ENCODE assay signal across 8 cellular contexts in the genomic region with DNA sequence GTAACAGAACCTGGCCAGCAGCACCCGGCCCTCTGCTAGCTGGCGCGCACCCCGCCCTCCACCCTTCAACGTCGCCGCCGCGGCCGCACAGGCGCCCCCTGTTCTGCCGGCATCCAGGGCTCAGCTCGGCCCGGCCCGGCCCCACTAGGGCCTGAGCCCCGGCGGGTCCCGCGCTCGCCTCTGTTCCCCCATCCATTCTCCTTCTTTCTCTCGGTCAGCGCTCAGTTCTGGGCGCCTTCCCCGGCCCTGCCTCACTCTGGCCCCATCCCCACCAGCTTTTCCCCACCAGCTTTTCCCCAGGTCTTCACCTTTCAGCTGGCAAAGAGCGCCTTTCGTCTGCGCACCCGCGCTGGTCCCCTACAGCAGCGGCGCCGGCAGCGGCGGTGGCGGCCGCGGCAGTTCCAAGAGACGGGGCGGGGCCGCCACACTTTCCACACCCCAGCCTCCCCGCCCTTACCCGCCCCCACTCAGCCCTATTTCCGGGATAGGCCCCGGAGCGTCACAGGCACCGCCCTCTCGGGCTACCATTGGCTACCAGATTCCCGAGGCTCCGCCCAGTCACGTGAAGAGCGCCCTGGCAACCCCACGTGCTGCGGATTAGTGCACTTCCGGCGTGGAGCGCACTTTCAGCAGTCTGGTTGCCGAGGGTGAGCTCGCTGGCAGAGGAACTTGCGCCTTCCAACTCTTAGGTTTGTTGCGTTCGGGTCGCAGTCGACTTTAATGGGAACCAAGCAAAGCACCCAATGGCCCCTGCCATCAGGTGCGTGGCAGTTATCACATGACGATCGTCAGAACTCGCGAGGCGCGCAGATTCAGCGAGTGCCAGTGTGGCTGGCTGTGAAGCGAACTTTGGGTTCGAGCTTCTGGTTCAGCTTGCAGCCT. TPM values are rescaled to one million over a fixed set of nuclear protein-coding genes. Genes with fewer than 3 reads are reported as not detected.
DNase-seq lines count a peak whose midpoint lies in the region; ATAC-seq and TF ChIP-seq lines count a peak whose summit lies in the region.

Gene EIF5A2, minus strand, starts transcription at position 403 of the 882 bp plus-strand sequence. CDS start 831 bp downstream, outside the sequence.

- peaks cover 0 to 44% (median 17%) of the 10 kb centered on the region in 11 donors for H3K9me3 Mint-ChIP-seq in naive thymus-derived CD4-positive, alpha-beta T cell
- no peaks in the 10 kb centered on the region for H3K9me3 Mint-ChIP-seq in stimulated activated effector memory CD8-positive, alpha-beta T cell treated with anti-CD3 and anti-CD28 coated beads, Interleukin-12 subunit alpha, Interleukin-12 subunit beta, amount 100 ng/mL, for 72 hours

- H3K4me3 Mint-ChIP-seq in naive thymus-derived CD4-positive, alpha-beta T cell = peak within 1 kb of the TSS; percentile 90 to 98 (median 96)
- peak within 1 kb of the TSS; percentile 92 for H3K4me3 Mint-ChIP-seq in stimulated activated effector memory CD8-positive, alpha-beta T cell treated with anti-CD3 and anti-CD28 coated beads, Interleukin-12 subunit alpha, Interleukin-12 subunit beta, amount 100 ng/mL, for 72 hours

- no peak for TF ChIP-seq CTCF in IMR-90 (conservative IDR thresholded peaks at IDR 0.05; ENCODE audit: low read depth, low read length)
- TF ChIP-seq CTCF in PC-9 (conservative IDR thresholded peaks at IDR 0.05) = no peak
- TF ChIP-seq CTCF in fibroblast of lung (conservative IDR thresholded peaks at IDR 0.05 in 1 of 2, IDR thresholded peaks at IDR 0.05 in 1 of 2; ENCODE audit: low read depth in 1 of 2, low read length in 2 of 2) = no peak

- peak within 1 kb of the TSS; percentile 88 for H2AK9ac ChIP-seq in IMR-90 (replicated peaks; ENCODE audit: low read depth, low read length, poor library complexity)

- H3K9me2 ChIP-seq in PC-9 (ENCODE audit: insufficient read depth) = no peaks in the 10 kb centered on the region

- CTCF ChIA-PET in IMR-90 (lab: Yijun Ruan, JAX) = no interaction called here
- CTCF ChIA-PET in PC-9 (lab: Charles Lee) = interaction anchor here (0.6 to 0.7 kb wide), 2 partner anchors 552 to 719 kb away, joined by 3 to 4 read pairs; no protein-coding TSS in a partner anchor
- CTCF ChIA-PET in naive thymus-derived CD4-positive, alpha-beta T cell (lab: Charles Lee) = interaction anchor here (0.8 kb wide), 1 partner anchor 39 kb away, joined by 3 read pairs; the partner anchor contains the start of gene RPL22L1

- peak within 1 kb of the TSS; percentile 100 for H3K4me2 ChIP-seq in IMR-90 (ENCODE audit: low read depth, low read length)
- peak within 1 kb of the TSS; percentile 94 for H3K4me2 ChIP-seq in PC-9
- H3K4me2 ChIP-seq in fibroblast of lung (ENCODE audit: extremely low read depth, insufficient read depth, low read length) = peak within 1 kb of the TSS; percentile 96

- H3K4ac ChIP-seq in IMR-90 (ENCODE audit: low read depth, low read length) = peak within 1 kb of the TSS; percentile 85

- peak within 1 kb of the TSS; percentile 80 for H3K4me3 ChIP-seq in IMR-90 (ENCODE audit: insufficient read depth, low read depth, low read length)
- peak within 1 kb of the TSS; percentile 81 for H3K4me3 ChIP-seq in PC-9
- peak within 1 kb of the TSS; percentile 75 to 90 (median 79) for H3K4me3 ChIP-seq in fibroblast of lung (replicated peaks in 1 of 4; ENCODE audit: control extremely low read depth in 1 of 4, insufficient read depth in 1 of 4, low read depth in 3 of 4, low read length in 4 of 4)
- H3K4me3 ChIP-seq in naive thymus-derived CD4-positive, alpha-beta T cell (ENCODE audit: low read length) = peak within 1 kb of the TSS; percentile 50

- H3K79me1 ChIP-seq in IMR-90 (ENCODE audit: low read depth in 1 of 2, low read length in 2 of 2) = peaks cover 11 to 14% of the 10 kb centered on the region in 2 experiments

- peaks cover 0 to 9% (median 5%) of the 10 kb centered on the region in 5 donors for H3K36me3 Mint-ChIP-seq in naive thymus-derived CD4-positive, alpha-beta T cell
- H3K36me3 Mint-ChIP-seq in stimulated activated effector memory CD8-positive, alpha-beta T cell treated with anti-CD3 and anti-CD28 coated beads, Interleukin-12 subunit alpha, Interleukin-12 subunit beta, amount 100 ng/mL, for 72 hours = no peaks in the 10 kb centered on the region

- peak within 1 kb of the TSS; percentile 93 for H2AFZ ChIP-seq in IMR-90 (replicated peaks; ENCODE audit: low read length, poor library complexity)
- H2AFZ ChIP-seq in PC-9 = peak within 1 kb of the TSS; percentile 97
- H2AFZ ChIP-seq in fibroblast of lung (ENCODE audit: low read length) = peak within 1 kb of the TSS; percentile 78

- peak within 1 kb of the TSS; percentile 31 for H4K5ac ChIP-seq in IMR-90 (ENCODE audit: low read depth, low read length)

- peak within 1 kb of the TSS; percentile 92 for H2BK5ac ChIP-seq in IMR-90 (ENCODE audit: low read depth, low read length, poor library complexity, severe bottlenecking)

- H3K4me1 ChIP-seq in IMR-90 (ENCODE audit: control insufficient read depth, insufficient read depth, low read length) (peaks cover 7% of the 10 kb centered on the region), PC-9 (replicated peaks; ENCODE audit: insufficient read depth) (peaks cover 32% of the 10 kb centered on the region), fibroblast of lung (ENCODE audit: control insufficient read depth, extremely low read depth, insufficient read depth, low read length) (peaks cover 9% of the 10 kb centered on the region)
- H3K4me1 ChIP-seq in naive thymus-derived CD4-positive, alpha-beta T cell (ENCODE audit: control insufficient read depth in 2 of 2, insufficient read depth in 2 of 2, low read length in 2 of 2) = peaks cover 15 to 16% of the 10 kb centered on the region in 2 donors

- H3K9me3 ChIP-seq in IMR-90 (ENCODE audit: control insufficient read depth, insufficient read depth, low read length) = peaks cover 7% of the 10 kb centered on the region
- peaks cover 12% of the 10 kb centered on the region; the same call in 1 of the 2 replicates for H3K9me3 ChIP-seq in PC-9 (ENCODE audit: insufficient read depth, low read depth)
- no peaks in the 10 kb centered on the region for H3K9me3 ChIP-seq in fibroblast of lung (ENCODE audit: control insufficient read depth, insufficient read depth, low read depth, low read length)
- H3K9me3 ChIP-seq in naive thymus-derived CD4-positive, alpha-beta T cell (ENCODE audit: control insufficient read depth in 2 of 3, low read length in 3 of 3) = peaks cover 5 to 22% (median 9%) of the 10 kb centered on the region in 3 experiments

- H3K79me2 ChIP-seq in PC-9 (ENCODE audit: low read depth) = peaks cover 27% of the 10 kb centered on the region
- H3K79me2 ChIP-seq in fibroblast of lung (ENCODE audit: control insufficient read depth, insufficient read depth, low read length) = peaks cover 25% of the 10 kb centered on the region

- peak within 1 kb of the TSS; percentile 59 for H2BK15ac ChIP-seq in IMR-90 (ENCODE audit: low read depth, low read length)

- peak within 1 kb of the TSS; percentile 89 to 96 (median 94) for H3K27ac Mint-ChIP-seq in naive thymus-derived CD4-positive, alpha-beta T cell
- peak within 1 kb of the TSS; percentile 96 for H3K27ac Mint-ChIP-seq in stimulated activated effector memory CD8-positive, alpha-beta T cell treated with anti-CD3 and anti-CD28 coated beads, Interleukin-12 subunit alpha, Interleukin-12 subunit beta, amount 100 ng/mL, for 72 hours

- H2BK20ac ChIP-seq in IMR-90 (ENCODE audit: low read depth, low read length) = peak within 1 kb of the TSS; percentile 89

- H3K27me3 ChIP-seq in IMR-90 (ENCODE audit: control insufficient read depth, insufficient read depth, low read length) = no peaks in the 10 kb centered on the region
- H3K27me3 ChIP-seq in PC-9 (ENCODE audit: insufficient read depth, low read depth) = no peaks in the 10 kb centered on the region
- no peaks in the 10 kb centered on the region for H3K27me3 ChIP-seq in fibroblast of lung (ENCODE audit: control insufficient read depth, insufficient read depth, low read length)
- no peaks in the 10 kb centered on the region for H3K27me3 ChIP-seq in naive thymus-derived CD4-positive, alpha-beta T cell (ENCODE audit: control insufficient read depth in 2 of 2, insufficient read depth in 2 of 2, low read length in 2 of 2)

- H4K20me1 ChIP-seq in IMR-90 (ENCODE audit: insufficient read depth, low read length) = peaks cover 3% of the 10 kb centered on the region; the same call in 1 of the 2 replicates
- no peaks in the 10 kb centered on the region for H4K20me1 ChIP-seq in PC-9 (ENCODE audit: insufficient read depth)
- H4K20me1 ChIP-seq in fibroblast of lung (ENCODE audit: control insufficient read depth, extremely low read depth, insufficient read depth, low read length) = no peaks in the 10 kb centered on the region

- peak within 1 kb of the TSS; percentile 91 for H3K27ac ChIP-seq in IMR-90 (ENCODE audit: insufficient read depth, low read length)
- peak within 1 kb of the TSS; percentile 86 for H3K27ac ChIP-seq in PC-9
- peak within 1 kb of the TSS; percentile 88 for H3K27ac ChIP-seq in fibroblast of lung (ENCODE audit: insufficient read depth, low read length)
- H3K27ac ChIP-seq in naive thymus-derived CD4-positive, alpha-beta T cell (ENCODE audit: low read depth, low read length) = peak within 1 kb of the TSS; percentile 68

- H3K18ac ChIP-seq in IMR-90 (ENCODE audit: low read depth, low read length) = peak within 1 kb of the TSS; percentile 68

- H4K91ac ChIP-seq in IMR-90 (ENCODE audit: insufficient read depth, low read depth, low read length) = peak within 1 kb of the TSS; percentile 63; the same call in 1 of the 2 replicates

- in situ Hi-C loops in IMR-90 (cut with MboI; ENCODE audit: low sequenced_read_pairs) = no loop called here

- peak within 1 kb of the TSS; percentile 57 to 88 for H4K8ac ChIP-seq in IMR-90 (ENCODE audit: low read depth in 2 of 2, low read length in 2 of 2)

- DNase-seq in DMS 273 treated with DMSO at 0.1 percent for 48 hours (lab: John Stamatoyannopoulos, UW) = peak; percentile 86
- DNase-seq in IMR-90 = peak; percentile 93
- DNase-seq in PC-9 = peak; percentile 81 to 85
- DNase-seq in activated T-cell treated with anti-CD3 and anti-CD28 coated beads, Interleukin-2, amount 50 U/mL, for 48 hours = peak; percentile 97
- peak; percentile 94 to 95 for DNase-seq in fibroblast of lung (ENCODE audit: low read depth in 2 of 2)
- peak; percentile 87 to 97 (median 94) for DNase-seq in naive thymus-derived CD4-positive, alpha-beta T cell
- DNase-seq in stimulated activated effector memory CD8-positive, alpha-beta T cell treated with anti-CD3 and anti-CD28 coated beads, Interleukin-12 subunit alpha, Interleukin-12 subunit beta, amount 100 ng/mL, for 72 hours (ENCODE audit: low spot score in 2 of 2) = peak; percentile 72 to 94

- peak within 1 kb of the TSS; percentile 8 for H3K56ac ChIP-seq in IMR-90 (ENCODE audit: extremely low read depth, insufficient read depth, low read length)

- peak within 1 kb of the TSS; percentile 95 for H3K23ac ChIP-seq in IMR-90 (ENCODE audit: low read depth, low read length)

- ATAC-seq in GM21576 (IDR thresholded peaks at IDR 0.05; ENCODE audit: unreplicated experiment) (peak; percentile 85), IMR-90 (ENCODE audit: low read depth) (peak; percentile 96)
- peak; percentile 98 for ATAC-seq in naive thymus-derived CD4-positive, alpha-beta T cell
- ATAC-seq in stimulated activated effector memory CD8-positive, alpha-beta T cell treated with anti-CD3 and anti-CD28 coated beads, Interleukin-12 subunit alpha, Interleukin-12 subunit beta, amount 100 ng/mL, for 72 hours = peak; percentile 95

- intact Hi-C loops in IMR-90 (cut with micrococcal nuclease) (loop anchor here (2.0 to 5.0 kb wide), 2 partner anchors 38 to 496 kb away; partner anchors contain the start of gene RPL22L1), PC-9 (cut with micrococcal nuclease; ENCODE audit: unreplicated experiment) (loop anchor here (5.0 kb wide), 1 partner anchor 36 kb away; the partner anchor contains the start of gene RPL22L1)
- intact Hi-C loops in naive thymus-derived CD4-positive, alpha-beta T cell (cut with micrococcal nuclease) = loop anchor here (1.0 to 10.0 kb wide), 14 partner anchors 38 to 1842 kb away; partner anchors contain the start of genes ECT2 (in 2 of the 2), RPL22L1 (in 2 of the 2), SKIL (in 2 of the 2) and TNIK (in 2 of the 2)

- peak within 1 kb of the TSS; percentile 90 for H2BK120ac ChIP-seq in IMR-90 (ENCODE audit: low read depth, low read length)

- peaks cover 0 to 19% (median 0%) of the 10 kb centered on the region in 5 donors for H3K27me3 Mint-ChIP-seq in naive thymus-derived CD4-positive, alpha-beta T cell

- H3K36me3 ChIP-seq in IMR-90 (ENCODE audit: control insufficient read depth, insufficient read depth, low read length) (no peaks in the 10 kb centered on the region), PC-9 (ENCODE audit: low read depth) (no peaks in the 10 kb centered on the region), fibroblast of lung (ENCODE audit: control insufficient read depth, insufficient read depth, low read length) (peaks cover 1% of the 10 kb centered on the region)
- no peaks in the 10 kb centered on the region for H3K36me3 ChIP-seq in naive thymus-derived CD4-positive, alpha-beta T cell (ENCODE audit: control insufficient read depth in 2 of 3, insufficient read depth in 3 of 3, low read length in 3 of 3)

- peak; percentile 88 for TF ChIP-seq POLR2A in IMR-90 (IDR thresholded peaks at IDR 0.05; ENCODE audit: low read depth, low read length)

- WGBS in IMR-90 (ENCODE audit: extremely low coverage in 2 of 2, insufficient read length in 1 of 2), 2 experiments = 16% methylated on average over 54 of the region's 73 CpGs; no CpG with 5 or more reads in 1 of the 2 experiments

- 0 out of 2 replicates have a peak, but pooled peaks cover 3% of the 10 kb centered on the region for H3K9me1 ChIP-seq in IMR-90 (ENCODE audit: insufficient read depth, low read length)

- H3K4me1 Mint-ChIP-seq in naive thymus-derived CD4-positive, alpha-beta T cell = peaks cover 0 to 31% (median 22%) of the 10 kb centered on the region in 7 donors
- peaks cover 14% of the 10 kb centered on the region for H3K4me1 Mint-ChIP-seq in stimulated activated effector memory CD8-positive, alpha-beta T cell treated with anti-CD3 and anti-CD28 coated beads, Interleukin-12 subunit alpha, Interleukin-12 subunit beta, amount 100 ng/mL, for 72 hours

- TF ChIP-seq RAD21 in IMR-90 (IDR thresholded peaks at IDR 0.05; ENCODE audit: low read length) = no peak

- H3K14ac ChIP-seq in IMR-90 (replicated peaks; ENCODE audit: low read depth, low read length) = peak within 1 kb of the TSS; percentile 94

- peak within 1 kb of the TSS; percentile 91 for H3K9ac ChIP-seq in IMR-90 (ENCODE audit: low read depth, low read length)
- H3K9ac ChIP-seq in fibroblast of lung (ENCODE audit: insufficient read depth, low read length) = peak within 1 kb of the TSS; percentile 89

- BruUV-seq in IMR-90 (replicated peaks; lab: Mats Ljungman, UMichigan) (no TSS peak), PC-9 (replicated peaks; lab: Mats Ljungman, UMichigan) (no TSS peak)

- POLR2A ChIA-PET in IMR-90 (lab: Charles Lee; ENCODE audit: unreplicated experiment) = no interaction called here
- POLR2A ChIA-PET in PC-9 (lab: Charles Lee; ENCODE audit: unreplicated experiment) = interaction anchor here (0.7 kb wide), 1 partner anchor 676 kb away, joined by 3 read pairs; no protein-coding TSS in a partner anchor
- POLR2A ChIA-PET in naive thymus-derived CD4-positive, alpha-beta T cell (lab: Charles Lee) = interaction anchor here (1.2 to 4.1 kb wide), 2 partner anchors 39 to 47 kb away, joined by 3 to 35 read pairs; partner anchors contain the start of gene RPL22L1

- H2AK5ac ChIP-seq in IMR-90 (ENCODE audit: low read depth, low read length) = peak within 1 kb of the TSS; percentile 85

- dilution Hi-C loops in IMR-90 (cut with HindIII; ENCODE audit: low sequenced_read_pairs, unreplicated experiment) = no loop called here

- peaks cover 24% of the 10 kb centered on the region for H3F3A ChIP-seq in PC-9 (ENCODE audit: insufficient read depth, low read depth)

RNA-seq across cellular contexts. Expression of gene EIF5A2, which starts in this region (rescaled TPM):
- 7.7 and 15.0 TPM in 2 replicates for total RNA-seq in IMR-90 (2012; rRNA removed)
- 4.4 and 7.8 TPM in 2 replicates for polyA plus RNA-seq in IMR-90 (2012; rRNA removed)
- 4.6 and 6.0 TPM in 2 replicates for polyA plus RNA-seq in IMR-90 (2012; cell fraction: cytosol; rRNA removed)
- polyA plus RNA-seq in IMR-90 (2012; cell fraction: nucleus; rRNA removed; ENCODE audit: low replicate concordance) = 1.6 and 4.2 TPM in 2 replicates
- total RNA-seq in PC-9 (2021) = 12.4 and 19.8 TPM in 2 replicates
- total RNA-seq in fibroblast of lung = 14.6 and 14.7 TPM in 2 replicates
- polyA plus RNA-seq in fibroblast of lung = 27.9 and 31.9 TPM in 2 replicates
- polyA plus RNA-seq in fibroblast of lung (2012) = 22.6 and 24.7 TPM in 2 replicates
- polyA minus RNA-seq in fibroblast of lung (ENCODE audit: low replicate concordance) = 3.4 and 13.4 TPM in 2 replicates
- 1 to 10 TPM; 5.5 to 9.8 (median 7.4) TPM for total RNA-seq in naive thymus-derived CD4-positive, alpha-beta T cell
- 10 to 100 TPM in 1 of 2 donors, 1 to 10 TPM in 1; 9.6 to 11.3 TPM for polyA plus RNA-seq in naive thymus-derived CD4-positive, alpha-beta T cell

Comparison
In these comparisons a context has a peak if more than half of its experiments do, and no peak if none do; other contexts are left out.
1. Peak in every context shown above with its lines: DNase-seq, ATAC-seq, H3K4me3 ChIP-seq and H3K27ac ChIP-seq.